ENCODE assay signal across 13 cellular contexts in the genomic region with DNA sequence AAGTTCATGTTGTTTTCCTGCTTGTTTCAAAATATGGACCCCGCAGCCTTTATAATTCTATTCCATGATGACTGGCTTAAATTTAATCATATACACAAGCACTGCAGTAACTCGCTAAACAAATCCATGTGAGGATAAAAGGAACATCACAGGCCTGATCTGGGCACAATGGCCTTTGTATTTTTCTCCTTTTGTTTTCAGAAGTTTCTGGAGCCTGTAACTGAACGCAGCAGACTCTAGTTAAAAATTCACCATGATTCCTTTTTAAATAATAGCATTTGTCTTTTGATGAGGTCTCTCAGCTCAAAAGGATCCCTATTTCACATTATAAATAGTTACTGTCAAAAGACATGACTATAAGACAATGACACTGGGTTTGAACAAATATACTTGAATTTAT.
"Had no signal": no experiment of that assay in that cellular context is flagged by ENCODE, and none has a peak within 500 bp of the region (broad histone marks: within the 10 kb centered on the region; RNA-seq: fewer than 3 reads in every experiment).

No MANE protein-coding gene starts in this region.

- H3K4me1 ChIP-seq: breast epithelium, gastrocnemius medialis, psoas muscle had no signal

- H3K9me3 ChIP-seq: gastrocnemius medialis, psoas muscle, thoracic aorta had no signal

- H3K27ac ChIP-seq: breast epithelium, gastrocnemius medialis, psoas muscle, sigmoid colon, thoracic aorta had no signal

- H3K4me3 ChIP-seq: breast epithelium, gastrocnemius medialis, psoas muscle, sigmoid colon, thoracic aorta had no signal

- DNase-seq: activated CD4-positive, alpha-beta memory T cell treated with anti-CD3 and anti-CD28 coated beads for 36 hours; activated CD4-positive, alpha-beta T cell treated with anti-CD3 and anti-CD28 coated beads for 1 hour; activated effector memory CD4-positive, alpha-beta T cell treated with anti-CD3 and anti-CD28 coated beads, Interleukin-2, amount 50 U/mL, for 16 hours; activated T-cell treated with anti-CD3 and anti-CD28 coated beads, Interleukin-2, amount 50 U/mL, for 4 hours; gastrocnemius medialis; kidney glomerular epithelial cell; naive B cell; psoas muscle; sigmoid colon; stimulated activated CD4-positive, alpha-beta T cell treated with anti-CD3 and anti-CD28 coated beads, Interleukin-12 subunit alpha, Interleukin-12 subunit beta, amount 100 ng/mL, for 4 hours; stimulated activated naive CD8-positive, alpha-beta T cell treated with anti-CD3 and anti-CD28 coated beads, Interleukin-15, Interleukin-2, amounts not matched to agents 100 U/mL and 50 U/mL, for 24 hours had no signal

- H3K36me3 ChIP-seq: breast epithelium, gastrocnemius medialis, sigmoid colon, thoracic aorta had no signal

- H3K27me3 ChIP-seq: breast epithelium, gastrocnemius medialis, sigmoid colon had no signal

- ATAC-seq: activated T-cell treated with anti-CD3 and anti-CD28 coated beads, Interleukin-2, amount 50 U/mL, for 4 hours; gastrocnemius medialis; psoas muscle; stimulated activated naive CD8-positive, alpha-beta T cell treated with anti-CD3 and anti-CD28 coated beads, Interleukin-15, Interleukin-2, amounts not matched to agents 100 U/mL and 50 U/mL, for 24 hours had no signal
